Comparison of ENCODE assay signal across 27 cellular contexts in genomic region chr6:138204792-138205384, GRCh38. TPM values are rescaled to one million over a fixed set of nuclear protein-coding genes. Genes with fewer than 3 reads are reported as not detected.
"Had no signal": no experiment of that assay in that cellular context is flagged by ENCODE, and none has a peak within 500 bp of the region (broad histone marks: within the 10 kb centered on the region; RNA-seq: fewer than 3 reads in every experiment).

No MANE protein-coding gene starts in this region.

- H3K27me3 ChIP-seq: brain microvascular endothelial cell, cardiac muscle cell had no signal

- H3K36me3 Mint-ChIP-seq: activated CD8-positive, alpha-beta memory T cell treated with anti-CD3 and anti-CD28 coated beads, Interleukin-2, amount 10 ng/mL, durations not matched to agents 7 days and 5 days; activated naive CD4-positive, alpha-beta T cell treated with anti-CD3 and anti-CD28 coated beads, Interleukin-2, amount 50 U/mL, for 72 hours; T-cell had no signal

- H3K4me1 Mint-ChIP-seq: activated B cell treated with CpG ODN at 0.5 μM for 24 hours; activated CD4-positive, alpha-beta T cell treated with anti-CD3 and anti-CD28 coated beads, Interleukin-2, amount 10 ng/mL, durations not matched to agents 24 days and 14 days; activated CD8-positive, alpha-beta memory T cell treated with anti-CD3 and anti-CD28 coated beads, Interleukin-2, amount 10 ng/mL, durations not matched to agents 7 days and 5 days; T-cell had no signal

- H3K36me3 ChIP-seq: brain microvascular endothelial cell, cardiac muscle cell had no signal

- ATAC-seq: activated CD8-positive, alpha-beta memory T cell treated with anti-CD3 and anti-CD28 coated beads, Interleukin-2, amount 10 ng/mL, durations not matched to agents 7 days and 5 days; activated naive CD4-positive, alpha-beta T cell treated with anti-CD3 and anti-CD28 coated beads, Interleukin-2, amount 50 U/mL, for 72 hours; K562; T-cell had no signal

- H3K9me3 Mint-ChIP-seq: activated CD4-positive, alpha-beta T cell treated with anti-CD3 and anti-CD28 coated beads, Interleukin-2, amount 10 ng/mL, durations not matched to agents 24 days and 14 days; activated naive CD4-positive, alpha-beta T cell treated with anti-CD3 and anti-CD28 coated beads, Interleukin-2, amount 50 U/mL, for 72 hours; activated T-cell treated with anti-CD3 and anti-CD28 coated beads, Interleukin-2, amount 50 U/mL, for 24 hours; T-cell had no signal

- DNase-seq: activated B cell treated with CpG ODN at 0.5 μM for 24 hours; activated CD4-positive, alpha-beta T cell treated with anti-CD3 and anti-CD28 coated beads for 1 hour; activated CD4-positive, alpha-beta T cell treated with anti-CD3 and anti-CD28 coated beads, Interleukin-2, amount 10 ng/mL, durations not matched to agents 24 days and 14 days; activated CD4-positive, alpha-beta T cell treated with anti-CD3 and anti-CD28 coated beads, Interleukin-2, amount 50 U/mL, for 48 hours; activated CD8-positive, alpha-beta memory T cell treated with anti-CD3 and anti-CD28 coated beads, Interleukin-2, amount 10 ng/mL, durations not matched to agents 7 days and 5 days; activated effector memory CD4-positive, alpha-beta T cell treated with anti-CD3 and anti-CD28 coated beads, Interleukin-2, amount 50 U/mL, for 16 hours; activated naive CD4-positive, alpha-beta T cell treated with Interleukin-2 at 50 U/mL for 16 hours; activated T-cell treated with anti-CD3 and anti-CD28 coated beads, Interleukin-2, amount 50 U/mL, for 24 hours; amygdala; brain microvascular endothelial cell; Karpas-422; MM.1S; NCI-H1105; NCI-H1436; NCI-H187 treated with DMSO at 0.1 percent for 48 hours; NCI-H2081 treated with DMSO at 0.1 percent for 48 hours; NCI-H526; NCI-H82; T-cell; T-helper 2 cell; T1000 had no signal

- H3K27ac ChIP-seq: brain microvascular endothelial cell, cardiac muscle cell, SK-N-MC had no signal

- H3K4me3 ChIP-seq: cardiac muscle cell, K562, SK-N-MC had no signal

- H3K4me3 Mint-ChIP-seq: activated B cell treated with CpG ODN at 0.5 μM for 24 hours; activated CD4-positive, alpha-beta T cell treated with anti-CD3 and anti-CD28 coated beads, Interleukin-2, amount 10 ng/mL, durations not matched to agents 24 days and 14 days; activated CD8-positive, alpha-beta memory T cell treated with anti-CD3 and anti-CD28 coated beads, Interleukin-2, amount 10 ng/mL, durations not matched to agents 7 days and 5 days; activated T-cell treated with anti-CD3 and anti-CD28 coated beads, Interleukin-2, amount 50 U/mL, for 24 hours; T-cell had no signal

RNA-seq across cellular contexts. Expression of gene PBOV1, which starts 13.4 kb away (rescaled TPM):
- total RNA-seq: activated B cell treated with CpG ODN at 0.5 μM for 24 hours; activated CD4-positive, alpha-beta T cell treated with anti-CD3 and anti-CD28 coated beads, Interleukin-2, amount 10 ng/mL, durations not matched to agents 24 days and 14 days; activated CD8-positive, alpha-beta memory T cell treated with anti-CD3 and anti-CD28 coated beads, Interleukin-2, amount 10 ng/mL, durations not matched to agents 7 days and 5 days; activated naive CD4-positive, alpha-beta T cell treated with anti-CD3 and anti-CD28 coated beads, Interleukin-2, amount 50 U/mL, for 72 hours; cardiac muscle cell; K562; OCI-LY7; RPMI7951; T-cell had no signal
- polyA plus RNA-seq: cardiac muscle cell, K562 had no signal

RNA-seq across cellular contexts. Expression of gene ARFGEF3, which starts 43.1 kb away (rescaled TPM):
- total RNA-seq: OCI-LY7 had no signal
